15 cellular contexts compared by ENCODE assay signal in the genomic region with DNA sequence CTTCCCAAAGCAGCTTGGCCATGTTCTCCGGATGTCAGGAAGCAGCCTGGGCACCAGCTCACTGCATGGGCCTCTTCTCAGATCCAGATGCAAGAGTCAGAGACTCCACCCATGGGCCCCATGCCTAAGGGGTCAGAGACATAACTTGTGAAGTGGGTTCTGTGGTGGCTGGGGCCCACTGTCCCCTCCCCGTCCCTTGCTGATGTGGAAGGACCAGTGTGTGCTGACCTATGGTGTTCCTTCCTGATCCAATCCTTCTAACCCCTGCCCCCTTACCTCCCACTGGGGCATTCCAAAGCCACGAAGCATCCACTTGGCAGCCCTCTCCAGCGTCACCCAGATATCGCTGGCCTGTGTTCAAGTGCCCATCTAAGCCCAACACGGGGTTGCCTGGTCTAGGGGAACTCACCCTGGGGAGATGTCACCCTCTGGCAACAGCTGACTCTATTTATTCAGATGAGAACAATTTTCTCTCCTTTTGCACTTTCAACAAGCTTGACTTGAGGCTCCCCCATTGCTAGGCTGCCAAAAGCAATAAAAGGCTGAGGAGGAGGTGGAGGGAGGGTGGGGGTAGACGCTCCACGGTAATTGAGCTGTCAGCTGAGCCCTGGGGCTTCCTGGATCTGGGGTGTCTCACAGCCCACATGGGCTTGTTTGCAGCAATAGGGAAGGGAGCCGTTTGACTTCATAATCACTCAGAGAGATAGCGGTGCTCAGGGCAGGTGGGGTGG.
DNase-seq lines count a peak whose midpoint lies in the region; ATAC-seq, FAIRE-seq and TF ChIP-seq lines count a peak whose summit lies in the region.
"Had no signal": no experiment of that assay in that cellular context is flagged by ENCODE, and none has a peak within 500 bp of the region (broad histone marks: within the 10 kb centered on the region; RNA-seq: fewer than 3 reads in every experiment).

No MANE protein-coding gene starts in this region.

- H3K79me2 ChIP-seq in H1 (ENCODE audit: control insufficient read depth in 1 of 2, insufficient read depth in 2 of 2, low read length in 2 of 2) = no peaks in the 10 kb centered on the region

- H2AFZ ChIP-seq in H1 (ENCODE audit: low read length) = no peak overlapping the region
- no peak overlapping the region for H2AFZ ChIP-seq in mesenchymal stem cell (ENCODE audit: low read depth, low read length)

- in situ Hi-C loops in GM13976 (cut with MboI; ENCODE audit: low sequenced_read_pairs, unreplicated experiment) = no loop called here

- H4K91ac ChIP-seq in H1 (replicated peaks; ENCODE audit: insufficient read length, low read length) (no peak overlapping the region), mesenchymal stem cell (ENCODE audit: low read length) (peak overlapping the region; percentile 14)

- CTCF ChIA-PET in H1 (lab: Charles Lee; ENCODE audit: partially characterized antibody) = interaction anchor here (1.4 to 2.2 kb wide), 3 partner anchors 14 to 255 kb away, joined by 3 to 6 read pairs (median 5); no protein-coding TSS in a partner anchor

- H2AK5ac ChIP-seq in H1 (ENCODE audit: low read depth, low read length) (no peak overlapping the region), mesenchymal stem cell (ENCODE audit: low read length, severe bottlenecking) (peak overlapping the region; percentile 24)

- no peaks in the 10 kb centered on the region for H4K20me1 ChIP-seq in H1 (replicated peaks in 1 of 2; ENCODE audit: control insufficient read depth in 1 of 2, insufficient read depth in 2 of 2, low read length in 2 of 2)

- H3K4me1 ChIP-seq in H1 (replicated peaks in 1 of 4; ENCODE audit: control insufficient read depth in 3 of 4, insufficient read depth in 4 of 4, low read length in 3 of 4) (peaks cover 0 to 4% (median 2%) of the 10 kb centered on the region in 4 experiments; a peak in 4 of 7 replicates), mesenchymal stem cell (ENCODE audit: control insufficient read depth, insufficient read depth, low read depth, low read length) (peaks cover 13% of the 10 kb centered on the region), thoracic aorta (ENCODE audit: control insufficient read depth in 1 of 2, low read depth in 2 of 2) (peaks cover 20 to 50% of the 10 kb centered on the region in 2 donors)

- no peak for TF ChIP-seq EP300 in H1 (IDR thresholded peaks at IDR 0.05; ENCODE audit: borderline replicate concordance in 1 of 2, low read depth in 2 of 2, low read length in 2 of 2)

- no peak overlapping the region for H2BK120ac ChIP-seq in H1 (replicated peaks; ENCODE audit: low read depth, low read length)
- no peak overlapping the region for H2BK120ac ChIP-seq in mesenchymal stem cell (ENCODE audit: low read depth, low read length)

- H2BK15ac ChIP-seq in H1 (ENCODE audit: low read length) (peak overlapping the region; percentile 46; the same call in 1 of the 2 replicates), mesenchymal stem cell (ENCODE audit: low read depth, poor library complexity, severe bottlenecking) (peak overlapping the region; percentile 30)

- H3K23ac ChIP-seq in H1 (ENCODE audit: insufficient read length) (no peak overlapping the region), mesenchymal stem cell (ENCODE audit: low read length in 2 of 2) (no peak overlapping the region)

- H2BK12ac ChIP-seq in H1 (ENCODE audit: low read depth, low read length) (no peak overlapping the region), mesenchymal stem cell (ENCODE audit: low read length in 2 of 2) (peak overlapping the region in 1 of 2 experiments; percentile 37)

- no peak overlapping the region for H3K18ac ChIP-seq in H1 (ENCODE audit: extremely low read depth, low read length)
- peak overlapping the region in 1 of 2 experiments; percentile 61 for H3K18ac ChIP-seq in mesenchymal stem cell (ENCODE audit: low read depth in 1 of 2, low read length in 2 of 2)

- H3K27me3 ChIP-seq in H1 (replicated peaks in 1 of 4; ENCODE audit: control insufficient read depth in 3 of 4, extremely low read depth in 1 of 4, insufficient read depth in 3 of 4, low read length in 3 of 4) (no peaks in the 10 kb centered on the region), mesenchymal stem cell (ENCODE audit: control insufficient read depth in 1 of 2, insufficient read depth in 1 of 2, low read length in 2 of 2) (no peaks in the 10 kb centered on the region), thoracic aorta (replicated peaks; ENCODE audit: insufficient read depth) (no peaks in the 10 kb centered on the region)

- H2BK5ac ChIP-seq in H1 (ENCODE audit: low read depth, low read length) (no peak overlapping the region), mesenchymal stem cell (ENCODE audit: low read depth, low read length, poor library complexity, severe bottlenecking) (no peak overlapping the region)

- no peak overlapping the region for H3K27ac ChIP-seq in H1 (ENCODE audit: low read depth, low read length)
- no peak overlapping the region for H3K27ac ChIP-seq in mesenchymal stem cell (ENCODE audit: low read length, poor library complexity, severe bottlenecking)
- H3K27ac ChIP-seq in thoracic aorta = peak overlapping the region; percentile 11 to 12

- H3K4ac ChIP-seq in H1 (replicated peaks; ENCODE audit: insufficient read length, low read depth, low read length) = no peak overlapping the region
- H3K4ac ChIP-seq in mesenchymal stem cell (ENCODE audit: low read depth in 1 of 2, low read length in 2 of 2) = no peak overlapping the region

- H3K36me3 ChIP-seq in H1 (ENCODE audit: control insufficient read depth in 2 of 4, insufficient read depth in 4 of 4, low read length in 3 of 4) (no peaks in the 10 kb centered on the region), mesenchymal stem cell (ENCODE audit: control insufficient read depth in 1 of 2, insufficient read depth in 2 of 2, low read depth in 1 of 2, low read length in 2 of 2) (peaks cover 0 to under 1% of the 10 kb centered on the region in 2 experiments), thoracic aorta (no peaks in the 10 kb centered on the region)

- no peak overlapping the region for H2BK20ac ChIP-seq in H1 (ENCODE audit: low read length)

- H3K9ac ChIP-seq in H1 (replicated peaks in 1 of 4; ENCODE audit: extremely low read depth in 1 of 4, low read depth in 3 of 4, low read length in 3 of 4) (no peak overlapping the region), mesenchymal stem cell (ENCODE audit: low read length) (peak overlapping the region; percentile 55)

- TF ChIP-seq POLR2A in H1 (IDR thresholded peaks at IDR 0.05; ENCODE audit: control extremely low read depth in 1 of 2, low read depth in 2 of 2, low read length in 2 of 2) = no peak

- no peak for FAIRE-seq in H1 (lab: Jason Lieb, UNC)

- no peaks in the 10 kb centered on the region for H3K23me2 ChIP-seq in H1 (ENCODE audit: low read depth, low read length)

- H3K56ac ChIP-seq in H1 (replicated peaks; ENCODE audit: insufficient read length, low read depth, low read length) = no peak overlapping the region

- WGBS in H1 (ENCODE audit: extremely low coverage in 1 of 2, insufficient coverage in 1 of 2, insufficient read length in 1 of 2, insufficient replicate concordance in 2 of 2, low coverage in 1 of 2, low lambda C conversion rate in 2 of 2, missing lambda C conversion rate in 1 of 2), 2 experiments = 84% methylated on average over 9 of the region's 10 CpGs; no CpG with 5 or more reads in 1 of the 2 experiments
- WGBS in mesenchymal stem cell = 61% methylated on average over 10 of the region's 10 CpGs

- DNase-seq in M059J (ENCODE audit: low read depth) (peak; percentile 72), H1 (ENCODE audit: low read depth in 1 of 2, low spot score in 2 of 2) (no peak), mesenchymal stem cell (no peak), thoracic aorta (ENCODE audit: low spot score) (no peak), hippocampal formation (lab: John Stamatoyannopoulos, UW) (no peak), NCI-H1048 (lab: John Stamatoyannopoulos, UW) (no peak), GM13976 (ENCODE audit: low spot score) (no peak), NCI-H2196 (lab: John Stamatoyannopoulos, UW; ENCODE audit: unreplicated experiment) (no peak)
- DNase-seq: activated CD8-positive, alpha-beta T cell treated with anti-CD3 and anti-CD28 coated beads, Interleukin-2, amount 10 ng/mL, durations not matched to agents 7 days and 5 days; CD8-positive, alpha-beta memory T cell; effector CD8-positive, alpha-beta T cell; NCI-H2029; stimulated activated CD8-positive, alpha-beta memory T cell treated with anti-CD3 and anti-CD28 coated beads, Interleukin-4, amount 100 ng/mL, for 48 hours; T-helper 17 cell had no signal

- TF ChIP-seq RAD21 in H1 (IDR thresholded peaks at IDR 0.05 in 1 of 2, conservative IDR thresholded peaks at IDR 0.05 in 1 of 2; ENCODE audit: low read depth in 2 of 2, low read length in 2 of 2) = no peak

- H3K9me3 ChIP-seq in H1 (ENCODE audit: insufficient read depth in 2 of 2, low read depth in 1 of 2, low read length in 1 of 2) = peaks cover 0 to 1% of the 10 kb centered on the region in 2 experiments; a peak in 2 of 4 replicates
- no peaks in the 10 kb centered on the region for H3K9me3 ChIP-seq in mesenchymal stem cell (ENCODE audit: control insufficient read depth, low read length)
- no peaks in the 10 kb centered on the region for H3K9me3 ChIP-seq in thoracic aorta
- H3K9me3 ChIP-seq: mucosa of descending colon had no signal

- TF ChIP-seq CTCF in H1 (IDR thresholded peaks at IDR 0.05; ENCODE audit: control extremely low read depth in 1 of 3, insufficient read depth in 1 of 3, low read depth in 1 of 3, low read length in 3 of 3) = no peak
- no peak for TF ChIP-seq CTCF in thoracic aorta (IDR thresholded peaks at IDR 0.05)
- TF ChIP-seq CTCF in GM13976 (IDR thresholded peaks at IDR 0.05; ENCODE audit: borderline replicate concordance, control extremely low read depth, extremely low read depth, insufficient read depth, missing control alignments) = no peak

- H3K4me3 ChIP-seq in H1 (ENCODE audit: extremely low read depth in 1 of 4, insufficient read depth in 2 of 4, low read depth in 3 of 4, low read length in 4 of 4) (no peak overlapping the region), mesenchymal stem cell (ENCODE audit: insufficient read depth in 1 of 2, low read depth in 1 of 2, low read length in 2 of 2) (peak overlapping the region in 1 of 2 experiments; percentile 31), thoracic aorta (no peak overlapping the region)
- H3K4me3 ChIP-seq: mucosa of descending colon had no signal

- H4K8ac ChIP-seq in H1 (ENCODE audit: extremely low read depth, insufficient read depth, low read length) (no peak overlapping the region), mesenchymal stem cell (ENCODE audit: low read length) (peak overlapping the region; percentile 39)

- H3K14ac ChIP-seq in H1 (ENCODE audit: insufficient read length) (no peak overlapping the region), mesenchymal stem cell (ENCODE audit: low read length in 2 of 2) (no peak overlapping the region)

- no peaks in the 10 kb centered on the region for H3K79me1 ChIP-seq in H1 (ENCODE audit: low read depth, low read length)
- no peaks in the 10 kb centered on the region for H3K79me1 ChIP-seq in mesenchymal stem cell (replicated peaks; ENCODE audit: low read length, poor library complexity, severe bottlenecking)

- H3K4me2 ChIP-seq in H1 (ENCODE audit: insufficient read depth in 1 of 2, low read depth in 2 of 2, low read length in 2 of 2) (no peak overlapping the region), mesenchymal stem cell (ENCODE audit: low read length, poor library complexity, severe bottlenecking) (no peak overlapping the region)

- POLR2A ChIA-PET in H1 (lab: Charles Lee; ENCODE audit: partially characterized antibody) = no interaction called here

- no peak for ATAC-seq in thoracic aorta (ENCODE audit: insufficient number of reproducible peaks, low FRiP score, low read depth)
- ATAC-seq: activated CD8-positive, alpha-beta T cell treated with anti-CD3 and anti-CD28 coated beads, Interleukin-2, amount 10 ng/mL, durations not matched to agents 7 days and 5 days; mucosa of descending colon; T-helper 17 cell had no signal

- no peak overlapping the region for H4K5ac ChIP-seq in H1 (ENCODE audit: insufficient read length, low read depth, low read length)

Comparison
In these comparisons a context has a peak if more than half of its experiments do, and no peak if none do; other contexts are left out.
1. H3K27ac ChIP-seq: peak in thoracic aorta (2 of 2); none in H1 (single experiment) and mesenchymal stem cell (single experiment).